In the genomic region with DNA sequence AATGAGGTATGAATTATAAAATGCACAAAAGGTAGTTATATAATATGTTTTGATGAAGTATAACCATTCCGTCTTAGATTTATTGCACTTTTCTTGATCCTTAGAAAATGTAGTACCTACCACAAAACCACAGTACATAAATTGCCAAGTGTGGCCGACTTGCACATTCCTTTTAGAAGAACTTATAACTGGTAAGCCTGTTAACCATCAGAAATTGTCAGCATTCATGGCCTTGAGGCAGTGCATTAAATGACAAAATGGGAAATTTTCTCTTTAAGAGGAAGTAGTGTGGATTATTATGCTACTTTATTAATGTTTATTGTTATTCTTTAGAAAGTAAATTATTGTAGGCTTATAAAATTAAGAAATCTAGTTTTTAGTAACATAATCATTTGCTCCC, we compare ENCODE assay signal across 16 cellular contexts. TPM values are rescaled to one million over a fixed set of nuclear protein-coding genes. Genes with fewer than 3 reads are reported as not detected.
DNase-seq lines count a peak whose midpoint lies in the region; ATAC-seq and TF ChIP-seq lines count a peak whose summit lies in the region.
"Had no signal": no experiment of that assay in that cellular context is flagged by ENCODE, and none has a peak within 500 bp of the region (broad histone marks: within the 10 kb centered on the region; RNA-seq: fewer than 3 reads in every experiment).

No MANE protein-coding gene starts in this region.

- no peak overlapping the region for H3K4me3 Mint-ChIP-seq in activated CD4-positive, alpha-beta memory T cell treated with anti-CD3 and anti-CD28 coated beads, Interleukin-2, amount 10 ng/mL, durations not matched to agents 7 days and 5 days

- peak overlapping the region in 1 of 2 experiments; percentile 14; a peak in 2 of 4 replicates for H3K27ac ChIP-seq in SK-N-SH (ENCODE audit: low read depth in 2 of 2, low read length in 1 of 2)
- H3K27ac ChIP-seq in foreskin keratinocyte = no peak overlapping the region
- H3K27ac ChIP-seq: SJSA1 had no signal

- H3K4me2 ChIP-seq in SK-N-SH = no peak overlapping the region

- CTCF ChIA-PET in SK-N-SH (lab: Yijun Ruan, JAX) = interaction anchor here (1.2 kb wide), 1 partner anchor 9 kb away, joined by 4 read pairs; no protein-coding TSS in a partner anchor
- CTCF ChIA-PET in activated CD4-positive, alpha-beta memory T cell treated with anti-CD3 and anti-CD28 coated beads, Interleukin-2, amount 10 ng/mL, durations not matched to agents 7 days and 5 days (lab: Charles Lee) = interaction anchor here (1.1 kb wide), 1 partner anchor 262 kb away, joined by 3 read pairs; no protein-coding TSS in a partner anchor

- H3K27ac Mint-ChIP-seq in activated CD4-positive, alpha-beta memory T cell treated with anti-CD3 and anti-CD28 coated beads, Interleukin-2, amount 10 ng/mL, durations not matched to agents 7 days and 5 days = no peak overlapping the region

- H3K9me2 ChIP-seq in SK-N-SH = no peaks in the 10 kb centered on the region

- no peak overlapping the region for H3K9ac ChIP-seq in SK-N-SH

- peaks cover 55% of the 10 kb centered on the region for H3K36me3 Mint-ChIP-seq in activated CD4-positive, alpha-beta memory T cell treated with anti-CD3 and anti-CD28 coated beads, Interleukin-2, amount 10 ng/mL, durations not matched to agents 7 days and 5 days (ENCODE audit: low read depth)

- no peaks in the 10 kb centered on the region for H3K9me3 ChIP-seq in SK-N-SH
- H3K9me3 ChIP-seq: MG63, SJSA1 had no signal

- peaks cover 92% of the 10 kb centered on the region for H4K20me1 ChIP-seq in SK-N-SH (ENCODE audit: insufficient read depth)

- H2AFZ ChIP-seq in SK-N-SH (ENCODE audit: low read depth) = no peak overlapping the region

- POLR2A ChIA-PET in SK-N-SH (lab: Yijun Ruan, JAX) = no interaction called here
- POLR2A ChIA-PET in activated CD4-positive, alpha-beta memory T cell treated with anti-CD3 and anti-CD28 coated beads, Interleukin-2, amount 10 ng/mL, durations not matched to agents 7 days and 5 days (lab: Charles Lee) = interaction anchor here (1.2 to 2.9 kb wide), 2 partner anchors 8 to 14 kb away, joined by 4 to 8 read pairs; no protein-coding TSS in a partner anchor

- WGBS in SK-N-SH (ENCODE audit: low lambda C conversion rate) = 66% methylated on average over 2 of the region's 2 CpGs

- TF ChIP-seq CTCF in SK-N-SH (IDR thresholded peaks at IDR 0.05) (no peak), fibroblast of villous mesenchyme (IDR thresholded peaks at IDR 0.05; ENCODE audit: insufficient read depth, low read depth, low read length) (no peak), foreskin keratinocyte (conservative IDR thresholded peaks at IDR 0.05) (no peak)

- H3F3A ChIP-seq in SK-N-SH (replicated peaks; ENCODE audit: insufficient read depth) = peaks cover 8% of the 10 kb centered on the region

- peaks cover 68% of the 10 kb centered on the region for H3K4me1 Mint-ChIP-seq in activated CD4-positive, alpha-beta memory T cell treated with anti-CD3 and anti-CD28 coated beads, Interleukin-2, amount 10 ng/mL, durations not matched to agents 7 days and 5 days

- H3K36me3 ChIP-seq in SK-N-SH (replicated peaks in 1 of 2; ENCODE audit: control insufficient read depth in 1 of 2, insufficient read depth in 2 of 2, low read length in 1 of 2) = peaks cover 2 to 30% of the 10 kb centered on the region in 2 experiments

- H3K27me3 Mint-ChIP-seq in activated CD4-positive, alpha-beta memory T cell treated with anti-CD3 and anti-CD28 coated beads, Interleukin-2, amount 10 ng/mL, durations not matched to agents 7 days and 5 days = no peaks in the 10 kb centered on the region

- peaks cover 100% of the 10 kb centered on the region for H3K79me2 ChIP-seq in SK-N-SH (ENCODE audit: insufficient read depth)

- H3K27me3 ChIP-seq in SK-N-SH (ENCODE audit: insufficient read depth) (no peaks in the 10 kb centered on the region), foreskin keratinocyte (no peaks in the 10 kb centered on the region)
- H3K27me3 ChIP-seq: MG63, SJSA1 had no signal

- no peak for TF ChIP-seq EP300 in SK-N-SH (IDR thresholded peaks at IDR 0.05; ENCODE audit: borderline replicate concordance in 1 of 2, low read depth in 1 of 2, low read length in 1 of 2)

- H3K4me1 ChIP-seq in SK-N-SH (ENCODE audit: control insufficient read depth in 1 of 2, insufficient read depth in 2 of 2, low read depth in 1 of 2, low read length in 1 of 2) (peaks cover 0 to 2% of the 10 kb centered on the region in 2 experiments; a peak in 3 of 4 replicates), foreskin keratinocyte (peaks cover 14% of the 10 kb centered on the region)
- H3K4me1 ChIP-seq: SJSA1 had no signal

- H3K4me3 ChIP-seq in SK-N-SH (ENCODE audit: low read depth in 2 of 2, low read length in 1 of 2) = no peak overlapping the region
- H3K4me3 ChIP-seq in fibroblast of villous mesenchyme (ENCODE audit: low read depth, low read length) = no peak overlapping the region
- H3K4me3 ChIP-seq: MG63, SJSA1 had no signal

- ATAC-seq in foreskin keratinocyte = no peak

- no peaks in the 10 kb centered on the region for H3K9me3 Mint-ChIP-seq in activated CD4-positive, alpha-beta memory T cell treated with anti-CD3 and anti-CD28 coated beads, Interleukin-2, amount 10 ng/mL, durations not matched to agents 7 days and 5 days

- peak; percentile 25 for DNase-seq in A172 (ENCODE audit: low spot score)
- peak; percentile 22 for DNase-seq in H4 (ENCODE audit: low spot score)
- DNase-seq in SK-N-SH = no peak
- DNase-seq in fibroblast of villous mesenchyme (ENCODE audit: low read depth) = peak; percentile 64
- DNase-seq in HPDE6-E6E7 (ENCODE audit: extremely low spot score) = no peak
- no peak for DNase-seq in activated CD4-positive, alpha-beta memory T cell treated with anti-CD3 and anti-CD28 coated beads, Interleukin-2, amount 10 ng/mL, durations not matched to agents 7 days and 5 days
- no peak for DNase-seq in foreskin keratinocyte
- no peak for DNase-seq in DMS53 (lab: John Stamatoyannopoulos, UW)
- DNase-seq: 8988T, AML-193, KG1, MG63, NCI-H187 treated with DMSO at 0.1 percent for 48 hours, NCI-H446 treated with DMSO at 0.1 percent for 48 hours, NCI-H748 treated with DMSO at 0.1 percent for 48 hours had no signal

- TF ChIP-seq RAD21 in SK-N-SH (IDR thresholded peaks at IDR 0.05; ENCODE audit: low read length) = no peak

TF ChIP-seq in SK-N-SH, 30 proteins besides CTCF, POLR2A, EP300 and RAD21:
- TF ChIP-seq FOXJ3 (CRISPR knock-in tag; IDR thresholded peaks at IDR 0.05) = no peak
- no peak for TF ChIP-seq RXRA (IDR thresholded peaks at IDR 0.05; ENCODE audit: borderline replicate concordance, low read depth)
- TF ChIP-seq TCF12 (IDR thresholded peaks at IDR 0.05) = peak; percentile 61; the same call in 1 of the 2 replicates
- no peak for TF ChIP-seq GATA2 (CRISPR knock-in tag; IDR thresholded peaks at IDR 0.05)
- TF ChIP-seq, protein P1, sequence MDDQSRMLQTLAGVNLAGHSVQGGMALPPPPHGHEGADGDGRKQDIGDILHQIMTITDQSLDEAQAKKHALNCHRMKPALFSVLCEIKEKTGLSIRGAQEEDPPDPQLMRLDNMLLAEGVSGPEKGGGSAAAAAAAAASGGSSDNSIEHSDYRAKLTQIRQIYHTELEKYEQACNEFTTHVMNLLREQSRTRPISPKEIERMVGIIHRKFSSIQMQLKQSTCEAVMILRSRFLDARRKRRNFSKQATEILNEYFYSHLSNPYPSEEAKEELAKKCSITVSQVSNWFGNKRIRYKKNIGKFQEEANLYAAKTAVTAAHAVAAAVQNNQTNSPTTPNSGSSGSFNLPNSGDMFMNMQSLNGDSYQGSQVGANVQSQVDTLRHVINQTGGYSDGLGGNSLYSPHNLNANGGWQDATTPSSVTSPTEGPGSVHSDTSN (IDR thresholded peaks at IDR 0.05) = 0 out of 2 replicates have a peak, but pooled peaks have one; percentile 12

RNA-seq across cellular contexts. Expression of a gene that starts 29.6 kb away (rescaled TPM):
- total RNA-seq in A172 (2014; rRNA removed; shearing (Covaris generic)) = 20.9 and 26.6 TPM in 2 replicates
- 15.5 and 16.7 TPM in 2 replicates for total RNA-seq in H4 (2014; rRNA removed; shearing (Covaris generic))
- polyA plus RNA-seq in SK-N-SH (2012; rRNA removed) (24.4 and 29.5 TPM in 2 replicates), foreskin keratinocyte (12.7 and 16.0 TPM in 2 replicates)
- polyA plus RNA-seq in SK-N-SH (2012; cell fraction: cytosol; rRNA removed) = 33.1 and 35.7 TPM in 2 replicates
- polyA plus RNA-seq in SK-N-SH (2012; cell fraction: nucleus; rRNA removed) = 10.1 and 20.2 TPM in 2 replicates
- total RNA-seq in fibroblast of villous mesenchyme (20.9 and 36.3 TPM in 2 replicates), foreskin keratinocyte (39.2 and 40.1 TPM in 2 replicates)
- total RNA-seq in activated CD4-positive, alpha-beta memory T cell treated with anti-CD3 and anti-CD28 coated beads, Interleukin-2, amount 10 ng/mL, durations not matched to agents 7 days and 5 days = 100 to 1,000 TPM; 169 to 170 TPM

RNA-seq across cellular contexts. Expression of a gene that starts 53.0 kb away (rescaled TPM):
- total RNA-seq in A172 (2014; rRNA removed; shearing (Covaris generic)) = 0.10 and 0.38 TPM in 2 replicates
- 0.29 TPM in 1 of 2 replicates, not detected in the other for total RNA-seq in H4 (2014; rRNA removed; shearing (Covaris generic))
- not detected in 2 replicates for polyA plus RNA-seq in SK-N-SH (2012; rRNA removed)
- polyA plus RNA-seq in SK-N-SH (2012; cell fraction: cytosol; rRNA removed) = not detected in 2 replicates
- polyA plus RNA-seq in SK-N-SH (2012; cell fraction: nucleus; rRNA removed) = 0.11 and 0.38 TPM in 2 replicates
- total RNA-seq in fibroblast of villous mesenchyme = 2.6 TPM in 2 replicates
- total RNA-seq in activated CD4-positive, alpha-beta memory T cell treated with anti-CD3 and anti-CD28 coated beads, Interleukin-2, amount 10 ng/mL, durations not matched to agents 7 days and 5 days = 1 to 10 TPM; 8.1 to 8.5 TPM
- 0.44 and 0.56 TPM in 2 replicates for total RNA-seq in foreskin keratinocyte
- 0.04 TPM in 1 of 2 replicates, not detected in the other for polyA plus RNA-seq in foreskin keratinocyte

Comparison
In these comparisons a context has a peak if more than half of its experiments do, and no peak if none do; other contexts are left out.
1. DNase-seq: peak in A172 (single experiment), H4 (single experiment) and fibroblast of villous mesenchyme (single experiment); none in SK-N-SH (single experiment), HPDE6-E6E7 (single experiment), activated CD4-positive, alpha-beta memory T cell treated with anti-CD3 and anti-CD28 coated beads, Interleukin-2, amount 10 ng/mL, durations not matched to agents 7 days and 5 days (single experiment), foreskin keratinocyte (0 of 2) and DMS53 (single experiment).